ENCODE assay signal across 1 cellular context in the genomic region with DNA sequence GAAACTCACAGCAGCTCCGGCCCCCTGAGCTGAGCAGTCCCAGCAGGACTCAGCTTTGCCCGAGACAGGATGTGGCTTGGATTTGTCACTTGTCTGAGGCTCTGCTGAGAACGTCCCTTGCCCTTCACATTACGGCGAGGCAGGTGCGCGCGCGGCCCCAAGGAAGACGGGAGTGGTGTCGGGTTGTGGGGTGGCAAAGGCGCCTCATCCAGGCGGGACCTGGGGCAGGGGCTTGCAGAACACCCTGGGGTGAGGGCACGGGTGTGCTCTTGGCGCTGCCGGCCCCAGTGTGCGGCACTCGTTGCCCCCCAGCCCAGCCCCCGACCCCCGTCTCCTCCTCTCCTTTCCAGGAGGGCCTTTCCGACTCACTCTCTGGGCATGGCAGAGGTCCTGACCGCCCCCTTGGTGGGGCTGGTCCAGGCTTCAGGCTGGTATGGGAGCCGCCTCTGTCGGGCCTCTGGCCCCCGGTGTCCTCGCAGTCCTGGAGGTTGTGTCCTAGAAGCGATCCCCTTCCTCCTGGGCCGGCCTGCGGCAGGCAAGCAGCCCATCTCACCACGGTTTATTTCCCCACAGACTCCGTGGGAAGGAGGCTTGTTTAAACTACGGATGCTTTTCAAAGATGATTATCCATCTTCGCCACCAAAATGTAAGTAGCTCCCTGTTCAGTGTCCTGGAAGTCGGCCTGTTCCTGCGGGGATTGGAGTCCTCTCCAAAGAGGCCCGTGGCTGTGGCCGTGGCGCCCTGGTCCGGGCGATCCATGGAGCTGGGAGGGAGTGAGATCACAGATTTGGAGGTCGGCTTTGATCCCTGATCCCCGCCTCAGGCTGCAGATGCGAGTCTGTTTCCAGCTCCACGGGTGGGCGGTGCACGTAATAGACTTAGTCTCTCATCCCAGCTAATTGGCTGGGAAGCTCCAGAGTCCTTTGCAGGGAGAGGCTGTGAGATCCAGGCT.
TF ChIP-seq lines count a peak whose summit lies in the region.

No MANE protein-coding gene starts in this region.

TF ChIP-seq in GM12878, 131 proteins besides CTCF, POLR2A, EP300 and RAD21:
- no peak for TF ChIP-seq RCOR1 (conservative IDR thresholded peaks at IDR 0.05; ENCODE audit: low read depth, low read length)
- TF ChIP-seq POLR2AphosphoS5 (IDR thresholded peaks at IDR 0.05; ENCODE audit: low read length): peak; percentile 27; the same call in 1 of the 2 replicates
